Comparison of ENCODE assay signal across 8 cellular contexts in the genomic region with DNA sequence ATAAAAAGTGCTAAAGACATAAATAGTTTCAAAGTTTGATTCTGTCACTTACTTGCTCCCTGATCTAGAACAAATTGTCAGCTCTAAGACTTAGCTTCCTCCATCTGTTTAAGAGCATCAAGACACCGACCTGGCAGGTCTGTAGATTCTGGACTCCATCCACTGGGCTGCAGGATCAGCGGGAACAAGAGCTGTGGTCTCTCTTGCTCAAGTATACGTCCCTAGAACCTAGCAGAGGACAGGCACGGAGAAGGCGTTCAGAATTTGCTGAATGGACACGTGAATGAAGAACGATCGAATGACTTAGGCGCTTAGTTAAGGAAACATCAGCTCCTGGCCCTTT. TPM values are rescaled to one million over a fixed set of nuclear protein-coding genes. Genes with fewer than 3 reads are reported as not detected.
A peak's percentile ranks its signal among the peaks of the same experiment; 100 is the strongest.
DNase-seq lines count a peak whose midpoint lies in the region; ATAC-seq and TF ChIP-seq lines count a peak whose summit lies in the region.

No MANE protein-coding gene starts in this region.

- H2AFZ ChIP-seq in mammary epithelial cell (ENCODE audit: low read depth, low read length), result peak overlapping the region; percentile 91

- H3K27me3 Mint-ChIP-seq in CD8-positive, alpha-beta T cell (ENCODE audit: low read depth), result peaks cover 44% of the 10 kb centered on the region

- no peaks in the 10 kb centered on the region for H3K36me3 Mint-ChIP-seq in CD8-positive, alpha-beta T cell

- H3K9ac ChIP-seq in mammary epithelial cell (ENCODE audit: insufficient read depth, low read length), result peak overlapping the region; percentile 22

- no TSS peak for BruUV-seq in mammary epithelial cell (replicated peaks; lab: Mats Ljungman, UMichigan)

- H3K4me3 Mint-ChIP-seq in CD8-positive, alpha-beta T cell, result peak overlapping the region; percentile 61

- CTCF ChIA-PET in CD8-positive, alpha-beta T cell (lab: Charles Lee), result interaction anchor here (0.9 kb wide), 1 partner anchor 190 kb away, joined by 3 read pairs; no protein-coding TSS in a partner anchor
- CTCF ChIA-PET in mammary epithelial cell (lab: Charles Lee; ENCODE audit: low non-redundant PET), result no interaction called here

- WGBS in mammary epithelial cell (ENCODE audit: low coverage, missing lambda C conversion rate), result 0% methylated on average over 8 of the region's 9 CpGs
- 2% methylated on average over 9 of the region's 9 CpGs for WGBS in aorta, 2 donors

- POLR2A ChIA-PET in CD8-positive, alpha-beta T cell (lab: Charles Lee), result no interaction called here

- H4K20me1 ChIP-seq in mammary epithelial cell (ENCODE audit: insufficient read depth, low read length), result no peaks in the 10 kb centered on the region

- no peaks in the 10 kb centered on the region for H3K9me3 Mint-ChIP-seq in CD8-positive, alpha-beta T cell

- no peak for DNase-seq in CD8-positive, alpha-beta T cell
- peak; percentile 34 for DNase-seq in M059J (ENCODE audit: low read depth)
- peak; percentile 57 for DNase-seq in mammary epithelial cell
- peak; percentile 19 for DNase-seq in medulla oblongata (ENCODE audit: extremely low spot score)
- no peak for DNase-seq in aorta
- DNase-seq in mesenteric fat pad (ENCODE audit: low spot score), result no peak

- in situ Hi-C loops in mammary epithelial cell (cut with MboI; ENCODE audit: low sequenced_read_pairs in 2 of 2), result no loop called here

- H3K4me2 ChIP-seq in mammary epithelial cell (ENCODE audit: insufficient read depth, low read depth, low read length), result peak overlapping the region; percentile 98

- TF ChIP-seq CTCF in CD8-positive, alpha-beta T cell (IDR thresholded peaks at IDR 0.05), result no peak
- no peak for TF ChIP-seq CTCF in mammary epithelial cell (conservative IDR thresholded peaks at IDR 0.05 in 1 of 2, IDR thresholded peaks at IDR 0.05 in 1 of 2; ENCODE audit: extremely low read depth in 1 of 2, insufficient read depth in 1 of 2, low read depth in 1 of 2, low read length in 2 of 2)

- H3K27me3 ChIP-seq in CD8-positive, alpha-beta T cell (ENCODE audit: insufficient read depth, low read length), result peaks cover 3% of the 10 kb centered on the region
- no peaks in the 10 kb centered on the region for H3K27me3 ChIP-seq in mammary epithelial cell (ENCODE audit: insufficient read depth, low read length)
- no peaks in the 10 kb centered on the region for H3K27me3 ChIP-seq in aorta (ENCODE audit: control insufficient read depth in 1 of 2, insufficient read depth in 2 of 2, low read length in 1 of 2)

- no peaks in the 10 kb centered on the region for H3K9me3 ChIP-seq in CD8-positive, alpha-beta T cell (ENCODE audit: low read length)
- H3K9me3 ChIP-seq in mammary epithelial cell (replicated peaks; ENCODE audit: insufficient read depth, low read length), result no peaks in the 10 kb centered on the region
- H3K9me3 ChIP-seq in aorta (ENCODE audit: control insufficient read depth, low read length), result no peaks in the 10 kb centered on the region

- dilution Hi-C loops in mammary epithelial cell (cut with HindIII; ENCODE audit: low sequenced_read_pairs), result no loop called here

- no peak overlapping the region for H3K27ac ChIP-seq in CD8-positive, alpha-beta T cell (ENCODE audit: low read depth, low read length)
- H3K27ac ChIP-seq in mammary epithelial cell (ENCODE audit: insufficient read depth, low read depth, low read length), result peak overlapping the region; percentile 35
- no peak overlapping the region for H3K27ac ChIP-seq in aorta (ENCODE audit: low read depth in 1 of 2, low read length in 2 of 2)

- H3K36me3 ChIP-seq in CD8-positive, alpha-beta T cell (ENCODE audit: insufficient read depth, low read length), result no peaks in the 10 kb centered on the region
- H3K36me3 ChIP-seq in mammary epithelial cell (ENCODE audit: insufficient read depth, low read length), result peaks cover 2% of the 10 kb centered on the region
- no peaks in the 10 kb centered on the region for H3K36me3 ChIP-seq in aorta (ENCODE audit: control insufficient read depth in 1 of 2, insufficient read depth in 2 of 2, low read length in 1 of 2)

- peaks cover 8% of the 10 kb centered on the region for H3K4me1 Mint-ChIP-seq in CD8-positive, alpha-beta T cell (ENCODE audit: low read depth)

- intact Hi-C loops in CD8-positive, alpha-beta T cell (cut with DNase I, micrococcal nuclease), result no loop called here
- intact Hi-C loops in mammary epithelial cell (cut with micrococcal nuclease) (loop anchor here (2.0 kb wide), 1 partner anchor 33 kb away; a partner anchor contains a TSS), aorta (cut with DNase I) (loop anchor here in 1 of 2 donors (5.0 kb wide), 1 partner anchor 34 kb away; a partner anchor contains a TSS)

- H3K4me1 ChIP-seq in CD8-positive, alpha-beta T cell (ENCODE audit: insufficient read depth, low read length), result no peaks in the 10 kb centered on the region
- peaks cover 23% of the 10 kb centered on the region for H3K4me1 ChIP-seq in mammary epithelial cell (ENCODE audit: insufficient read depth, low read length)
- peaks cover 0 to 2% of the 10 kb centered on the region in 2 donors for H3K4me1 ChIP-seq in aorta (ENCODE audit: control insufficient read depth in 1 of 2, insufficient read depth in 2 of 2, low read length in 2 of 2)

- no peak overlapping the region for H3K4me3 ChIP-seq in CD8-positive, alpha-beta T cell (ENCODE audit: low read depth, low read length)
- H3K4me3 ChIP-seq in mammary epithelial cell (replicated peaks in 1 of 3; ENCODE audit: insufficient read depth in 1 of 3, low read depth in 2 of 3, low read length in 3 of 3) (peak overlapping the region; percentile 63 to 71 (median 70)), aorta (ENCODE audit: low read length in 2 of 2) (peak overlapping the region; percentile 10 to 76)

- no peak overlapping the region for H3K27ac Mint-ChIP-seq in CD8-positive, alpha-beta T cell

- H3K79me2 ChIP-seq in mammary epithelial cell (ENCODE audit: insufficient read depth, low read length), result peaks cover 17% of the 10 kb centered on the region

- ATAC-seq in CD8-positive, alpha-beta T cell, result no peak
- ATAC-seq in aorta (ENCODE audit: low FRiP score) (peak; percentile 24), HG02759 (IDR thresholded peaks at IDR 0.05; ENCODE audit: unreplicated experiment) (no peak), GM21515 (IDR thresholded peaks at IDR 0.05; ENCODE audit: unreplicated experiment) (no peak)

RNA-seq across cellular contexts. Expression of a gene that starts 1.1 kb away (rescaled TPM):
- not detected for total RNA-seq in CD8-positive, alpha-beta T cell
- total RNA-seq in M059J (2014; rRNA removed; shearing (Covaris generic)), result 17.0 and 24.3 TPM in 2 replicates
- total RNA-seq in mammary epithelial cell (10 to 100 TPM; 28.3 to 29.3 TPM), aorta (10 to 100 TPM; 17.4 to 25.3 TPM), mesenteric fat pad (7.8 TPM)
- polyA plus RNA-seq in mammary epithelial cell (8.0 TPM), aorta (10 to 100 TPM; 10.1 to 17.6 TPM)
- 13.6 TPM for polyA minus RNA-seq in mammary epithelial cell

RNA-seq across cellular contexts. Expression of a gene that starts 33.5 kb away (rescaled TPM):
- total RNA-seq in CD8-positive, alpha-beta T cell, result 10 to 100 TPM; 26.2 to 28.5 TPM
- 25.2 and 33.3 TPM in 2 replicates for total RNA-seq in M059J (2014; rRNA removed; shearing (Covaris generic))
- total RNA-seq in mammary epithelial cell (10 to 100 TPM; 46.1 to 50.0 TPM), aorta (10 to 100 TPM; 57.8 to 60.3 TPM), mesenteric fat pad (55.1 TPM)
- polyA plus RNA-seq in mammary epithelial cell (14.2 TPM), aorta (10 to 100 TPM; 11.8 to 19.0 TPM)
- 36.7 TPM for polyA minus RNA-seq in mammary epithelial cell

Comparison
In these comparisons a context has a peak if more than half of its experiments do, and no peak if none do; other contexts are left out.
1. DNase-seq: peak in M059J (single experiment), mammary epithelial cell (single experiment) and medulla oblongata (single experiment); none in CD8-positive, alpha-beta T cell (0 of 7), aorta (0 of 2) and mesenteric fat pad (single experiment).